ENCODE assay signal across 2 cellular contexts in the genomic region with DNA sequence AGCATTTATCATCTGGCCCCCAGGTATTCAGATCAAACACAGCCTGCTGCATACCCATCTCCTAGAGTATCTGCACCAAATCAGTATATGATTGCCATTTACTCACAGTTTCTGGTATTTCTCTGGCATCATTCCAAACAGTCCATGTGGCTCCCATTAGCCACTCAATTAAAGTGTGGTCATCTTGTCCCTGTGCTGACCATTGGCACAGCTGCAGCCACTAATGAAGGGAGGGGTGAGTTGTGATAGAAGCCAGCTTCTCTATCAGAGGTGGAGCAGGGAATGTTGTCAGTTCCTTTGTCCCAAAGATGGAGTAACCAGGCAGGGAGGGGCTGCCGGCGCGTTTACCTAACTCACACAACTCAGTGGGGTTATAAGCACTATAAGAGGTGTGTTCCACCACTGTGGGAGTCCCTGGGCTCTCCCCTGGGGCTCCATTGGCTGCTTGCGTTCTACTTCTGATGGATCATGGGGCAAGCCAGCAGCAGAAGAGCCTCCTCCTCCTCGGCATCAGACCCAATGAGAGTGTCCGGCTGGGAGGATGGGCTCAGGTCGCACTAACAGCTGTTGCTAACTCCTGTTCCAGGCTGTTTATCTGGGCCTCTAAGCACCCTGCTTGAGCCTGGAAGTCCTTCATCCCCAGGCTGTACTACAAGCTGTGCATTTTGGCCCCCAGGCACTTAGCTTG.
TF ChIP-seq lines count a peak whose summit lies in the region.

No MANE protein-coding gene starts in this region.

TF ChIP-seq in A549, 52 proteins besides CTCF, POLR2A, EP300 and RAD21:
- TF ChIP-seq KDM5A (IDR thresholded peaks at IDR 0.05) (no peak), FOXS1 (CRISPR knock-in tag; IDR thresholded peaks at IDR 0.05) (no peak), ESRRA (IDR thresholded peaks at IDR 0.05; ENCODE audit: borderline replicate concordance, low read length) (no peak), ZSCAN20 (CRISPR knock-in tag; IDR thresholded peaks at IDR 0.05) (no peak), KDM1A (IDR thresholded peaks at IDR 0.05; ENCODE audit: low read depth) (no peak), NFE2L2 (conservative IDR thresholded peaks at IDR 0.05; ENCODE audit: low read length) (no peak)
- TF ChIP-seq, protein P1, sequence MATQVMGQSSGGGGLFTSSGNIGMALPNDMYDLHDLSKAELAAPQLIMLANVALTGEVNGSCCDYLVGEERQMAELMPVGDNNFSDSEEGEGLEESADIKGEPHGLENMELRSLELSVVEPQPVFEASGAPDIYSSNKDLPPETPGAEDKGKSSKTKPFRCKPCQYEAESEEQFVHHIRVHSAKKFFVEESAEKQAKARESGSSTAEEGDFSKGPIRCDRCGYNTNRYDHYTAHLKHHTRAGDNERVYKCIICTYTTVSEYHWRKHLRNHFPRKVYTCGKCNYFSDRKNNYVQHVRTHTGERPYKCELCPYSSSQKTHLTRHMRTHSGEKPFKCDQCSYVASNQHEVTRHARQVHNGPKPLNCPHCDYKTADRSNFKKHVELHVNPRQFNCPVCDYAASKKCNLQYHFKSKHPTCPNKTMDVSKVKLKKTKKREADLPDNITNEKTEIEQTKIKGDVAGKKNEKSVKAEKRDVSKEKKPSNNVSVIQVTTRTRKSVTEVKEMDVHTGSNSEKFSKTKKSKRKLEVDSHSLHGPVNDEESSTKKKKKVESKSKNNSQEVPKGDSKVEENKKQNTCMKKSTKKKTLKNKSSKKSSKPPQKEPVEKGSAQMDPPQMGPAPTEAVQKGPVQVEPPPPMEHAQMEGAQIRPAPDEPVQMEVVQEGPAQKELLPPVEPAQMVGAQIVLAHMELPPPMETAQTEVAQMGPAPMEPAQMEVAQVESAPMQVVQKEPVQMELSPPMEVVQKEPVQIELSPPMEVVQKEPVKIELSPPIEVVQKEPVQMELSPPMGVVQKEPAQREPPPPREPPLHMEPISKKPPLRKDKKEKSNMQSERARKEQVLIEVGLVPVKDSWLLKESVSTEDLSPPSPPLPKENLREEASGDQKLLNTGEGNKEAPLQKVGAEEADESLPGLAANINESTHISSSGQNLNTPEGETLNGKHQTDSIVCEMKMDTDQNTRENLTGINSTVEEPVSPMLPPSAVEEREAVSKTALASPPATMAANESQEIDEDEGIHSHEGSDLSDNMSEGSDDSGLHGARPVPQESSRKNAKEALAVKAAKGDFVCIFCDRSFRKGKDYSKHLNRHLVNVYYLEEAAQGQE (IDR thresholded peaks at IDR 0.05), result no peak
TF ChIP-seq in A549: peak in this region for 0.

TF ChIP-seq in HepG2, 621 proteins besides CTCF, POLR2A, EP300 and RAD21:
- no peak for TF ChIP-seq CENPX (CRISPR knock-in tag; IDR thresholded peaks at IDR 0.05)
- TF ChIP-seq, protein P2, sequence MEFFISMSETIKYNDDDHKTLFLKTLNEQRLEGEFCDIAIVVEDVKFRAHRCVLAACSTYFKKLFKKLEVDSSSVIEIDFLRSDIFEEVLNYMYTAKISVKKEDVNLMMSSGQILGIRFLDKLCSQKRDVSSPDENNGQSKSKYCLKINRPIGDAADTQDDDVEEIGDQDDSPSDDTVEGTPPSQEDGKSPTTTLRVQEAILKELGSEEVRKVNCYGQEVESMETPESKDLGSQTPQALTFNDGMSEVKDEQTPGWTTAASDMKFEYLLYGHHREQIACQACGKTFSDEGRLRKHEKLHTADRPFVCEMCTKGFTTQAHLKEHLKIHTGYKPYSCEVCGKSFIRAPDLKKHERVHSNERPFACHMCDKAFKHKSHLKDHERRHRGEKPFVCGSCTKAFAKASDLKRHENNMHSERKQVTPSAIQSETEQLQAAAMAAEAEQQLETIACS (CRISPR knock-in tag; IDR thresholded peaks at IDR 0.05), result no peak
- TF ChIP-seq ZBTB1 (CRISPR knock-in tag; IDR thresholded peaks at IDR 0.05; ENCODE audit: borderline replicate concordance), result no peak
- TF ChIP-seq NFATC3 (CRISPR knock-in tag; IDR thresholded peaks at IDR 0.05), result no peak
- TF ChIP-seq, protein P3, sequence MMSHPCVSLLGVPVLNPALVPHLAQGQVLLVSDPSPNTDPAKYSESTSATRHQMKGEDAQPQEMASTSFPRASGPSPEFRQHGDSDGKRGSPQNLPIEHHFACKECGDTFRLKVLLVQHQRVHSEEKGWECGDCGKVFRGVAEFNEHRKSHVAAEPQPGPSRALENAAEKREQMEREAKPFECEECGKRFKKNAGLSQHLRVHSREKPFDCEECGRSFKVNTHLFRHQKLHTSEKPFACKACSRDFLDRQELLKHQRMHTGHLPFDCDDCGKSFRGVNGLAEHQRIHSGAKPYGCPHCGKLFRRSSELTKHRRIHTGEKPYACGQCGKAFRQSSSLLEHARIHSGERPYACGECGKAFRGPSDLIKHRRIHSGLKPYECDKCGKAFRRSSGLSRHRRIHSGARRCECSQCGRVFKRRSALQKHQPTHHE (CRISPR knock-in tag; IDR thresholded peaks at IDR 0.05; ENCODE audit: borderline replicate concordance), result no peak
- no peak for TF ChIP-seq ZNF570 (CRISPR knock-in tag; IDR thresholded peaks at IDR 0.05; ENCODE audit: borderline replicate concordance)
- TF ChIP-seq ZNF556 (CRISPR knock-in tag; IDR thresholded peaks at IDR 0.05; ENCODE audit: borderline replicate concordance), result no peak
- no peak for TF ChIP-seq ZSCAN20 (CRISPR knock-in tag; IDR thresholded peaks at IDR 0.05; ENCODE audit: borderline replicate concordance)
- TF ChIP-seq ZNF549 (CRISPR knock-in tag; IDR thresholded peaks at IDR 0.05), result no peak
- TF ChIP-seq ELF4 (CRISPR knock-in tag; IDR thresholded peaks at IDR 0.05; ENCODE audit: borderline replicate concordance), result no peak
- no peak for TF ChIP-seq SMC3 (IDR thresholded peaks at IDR 0.05; ENCODE audit: low read length)
- TF ChIP-seq, protein P4, sequence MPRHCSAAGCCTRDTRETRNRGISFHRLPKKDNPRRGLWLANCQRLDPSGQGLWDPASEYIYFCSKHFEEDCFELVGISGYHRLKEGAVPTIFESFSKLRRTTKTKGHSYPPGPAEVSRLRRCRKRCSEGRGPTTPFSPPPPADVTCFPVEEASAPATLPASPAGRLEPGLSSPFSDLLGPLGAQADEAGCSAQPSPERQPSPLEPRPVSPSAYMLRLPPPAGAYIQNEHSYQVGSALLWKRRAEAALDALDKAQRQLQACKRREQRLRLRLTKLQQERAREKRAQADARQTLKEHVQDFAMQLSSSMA (CRISPR knock-in tag; IDR thresholded peaks at IDR 0.05), result no peak
- no peak for TF ChIP-seq ZNF343 (CRISPR knock-in tag; IDR thresholded peaks at IDR 0.05)
- TF ChIP-seq TAF15 (IDR thresholded peaks at IDR 0.05; ENCODE audit: low read depth, low read length, poor library complexity, severe bottlenecking), result no peak
- no peak for TF ChIP-seq ZNF569 (CRISPR knock-in tag; IDR thresholded peaks at IDR 0.05; ENCODE audit: borderline replicate concordance)
- TF ChIP-seq ZNF446 (CRISPR knock-in tag; IDR thresholded peaks at IDR 0.05), result no peak
- TF ChIP-seq, protein P5, sequence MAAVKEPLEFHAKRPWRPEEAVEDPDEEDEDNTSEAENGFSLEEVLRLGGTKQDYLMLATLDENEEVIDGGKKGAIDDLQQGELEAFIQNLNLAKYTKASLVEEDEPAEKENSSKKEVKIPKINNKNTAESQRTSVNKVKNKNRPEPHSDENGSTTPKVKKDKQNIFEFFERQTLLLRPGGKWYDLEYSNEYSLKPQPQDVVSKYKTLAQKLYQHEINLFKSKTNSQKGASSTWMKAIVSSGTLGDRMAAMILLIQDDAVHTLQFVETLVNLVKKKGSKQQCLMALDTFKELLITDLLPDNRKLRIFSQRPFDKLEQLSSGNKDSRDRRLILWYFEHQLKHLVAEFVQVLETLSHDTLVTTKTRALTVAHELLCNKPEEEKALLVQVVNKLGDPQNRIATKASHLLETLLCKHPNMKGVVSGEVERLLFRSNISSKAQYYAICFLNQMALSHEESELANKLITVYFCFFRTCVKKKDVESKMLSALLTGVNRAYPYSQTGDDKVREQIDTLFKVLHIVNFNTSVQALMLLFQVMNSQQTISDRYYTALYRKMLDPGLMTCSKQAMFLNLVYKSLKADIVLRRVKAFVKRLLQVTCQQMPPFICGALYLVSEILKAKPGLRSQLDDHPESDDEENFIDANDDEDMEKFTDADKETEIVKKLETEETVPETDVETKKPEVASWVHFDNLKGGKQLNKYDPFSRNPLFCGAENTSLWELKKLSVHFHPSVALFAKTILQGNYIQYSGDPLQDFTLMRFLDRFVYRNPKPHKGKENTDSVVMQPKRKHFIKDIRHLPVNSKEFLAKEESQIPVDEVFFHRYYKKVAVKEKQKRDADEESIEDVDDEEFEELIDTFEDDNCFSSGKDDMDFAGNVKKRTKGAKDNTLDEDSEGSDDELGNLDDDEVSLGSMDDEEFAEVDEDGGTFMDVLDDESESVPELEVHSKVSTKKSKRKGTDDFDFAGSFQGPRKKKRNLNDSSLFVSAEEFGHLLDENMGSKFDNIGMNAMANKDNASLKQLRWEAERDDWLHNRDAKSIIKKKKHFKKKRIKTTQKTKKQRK (IDR thresholded peaks at IDR 0.05; ENCODE audit: low read length), result no peak
- no peak for TF ChIP-seq ZNF83 (CRISPR knock-in tag; IDR thresholded peaks at IDR 0.05; ENCODE audit: borderline replicate concordance)
